ENCODE assay signal across 7 cellular contexts in the genomic region with DNA sequence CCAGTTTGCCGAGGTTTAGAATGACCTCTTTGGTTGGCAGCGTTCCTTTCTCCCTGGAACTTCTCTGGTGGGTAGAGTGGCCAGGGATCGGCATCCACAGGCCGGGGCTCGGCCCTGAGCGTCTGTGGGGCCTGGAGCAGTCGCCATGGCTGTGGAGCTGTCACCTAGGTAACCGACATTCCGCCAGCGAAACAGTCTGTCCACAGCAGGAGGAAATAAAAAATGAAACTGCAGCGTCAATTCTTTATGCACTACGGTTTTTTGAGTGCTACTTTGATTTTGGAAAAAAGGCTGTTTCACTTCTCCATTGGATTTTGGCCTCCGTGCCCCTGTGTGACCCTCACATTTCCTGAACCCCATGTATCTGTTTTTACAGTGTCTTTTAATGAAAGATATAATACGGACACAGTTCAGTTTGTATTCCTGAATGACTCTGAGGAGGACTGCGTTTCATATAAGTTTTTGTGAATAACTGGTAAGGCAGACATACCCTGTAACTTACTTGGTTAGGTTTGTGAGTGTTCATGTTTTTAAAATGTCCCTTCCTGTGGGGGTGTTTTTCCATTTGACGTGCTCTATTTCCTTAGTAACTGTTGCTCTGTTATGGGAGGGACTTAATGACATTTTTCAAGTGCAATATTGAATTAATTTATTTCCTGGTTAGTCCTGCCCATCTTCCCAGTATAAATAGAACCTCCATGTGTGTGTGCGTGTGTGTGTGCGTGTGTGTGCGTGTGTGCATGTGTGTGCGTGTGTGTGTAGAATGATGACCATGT.
DNase-seq lines count a peak whose midpoint lies in the region; ATAC-seq and TF ChIP-seq lines count a peak whose summit lies in the region.

No MANE protein-coding gene starts in this region.

- no peak for TF ChIP-seq CTCF in GM12865 (IDR thresholded peaks at IDR 0.05; ENCODE audit: insufficient read depth, low read depth, low read length, missing control alignments)
- TF ChIP-seq CTCF in nephron progenitor cell (IDR thresholded peaks at IDR 0.05): no peak

- peak overlapping the region; percentile 80 for H3K4me3 Mint-ChIP-seq in activated T-cell treated with anti-CD3 and anti-CD28 coated beads, Interleukin-2, amount 50 U/mL, for 24 hours
- no peak overlapping the region for H3K4me3 Mint-ChIP-seq in nephron progenitor cell

- peak overlapping the region; percentile 26 for H3K4me3 ChIP-seq in GM12865 (ENCODE audit: low read depth, low read length)

- H3K27ac Mint-ChIP-seq in activated T-cell treated with anti-CD3 and anti-CD28 coated beads, Interleukin-2, amount 50 U/mL, for 24 hours: peak overlapping the region; percentile 97
- peak overlapping the region; percentile 45 for H3K27ac Mint-ChIP-seq in nephron progenitor cell

- H3K4me1 Mint-ChIP-seq in activated T-cell treated with anti-CD3 and anti-CD28 coated beads, Interleukin-2, amount 50 U/mL, for 24 hours (ENCODE audit: low read depth): peaks cover 79% of the 10 kb centered on the region
- H3K4me1 Mint-ChIP-seq in nephron progenitor cell: peaks cover 46% of the 10 kb centered on the region

- peaks cover 3% of the 10 kb centered on the region for H3K9me3 Mint-ChIP-seq in activated T-cell treated with anti-CD3 and anti-CD28 coated beads, Interleukin-2, amount 50 U/mL, for 24 hours
- no peaks in the 10 kb centered on the region for H3K9me3 Mint-ChIP-seq in nephron progenitor cell

- peak; percentile 59 for ATAC-seq in HG03378 (IDR thresholded peaks at IDR 0.05; ENCODE audit: unreplicated experiment)

- H3K27me3 Mint-ChIP-seq in activated T-cell treated with anti-CD3 and anti-CD28 coated beads, Interleukin-2, amount 50 U/mL, for 24 hours: no peaks in the 10 kb centered on the region
- peaks cover 6% of the 10 kb centered on the region for H3K27me3 Mint-ChIP-seq in nephron progenitor cell (ENCODE audit: low read depth, poor library complexity)

- DNase-seq in GM12865 (ENCODE audit: low read depth): peak; percentile 22
- DNase-seq in activated T-cell treated with anti-CD3 and anti-CD28 coated beads, Interleukin-2, amount 50 U/mL, for 24 hours: peak; percentile 47
- peak; percentile 47 for DNase-seq in fibroblast of peridontal ligament (ENCODE audit: extremely low read depth)
- peak; percentile 30 for DNase-seq in nephron progenitor cell
- no peak for DNase-seq in COR-L47 (lab: John Stamatoyannopoulos, UW)
- DNase-seq in middle frontal gyrus (ENCODE audit: extremely low spot score, low spot score): no peak

- peaks cover 7% of the 10 kb centered on the region for H3K36me3 Mint-ChIP-seq in activated T-cell treated with anti-CD3 and anti-CD28 coated beads, Interleukin-2, amount 50 U/mL, for 24 hours (ENCODE audit: low read depth)
- H3K36me3 Mint-ChIP-seq in nephron progenitor cell (ENCODE audit: low read depth): no peaks in the 10 kb centered on the region

Comparison
In these comparisons a context has a peak if more than half of its experiments do, and no peak if none do; other contexts are left out.
1. DNase-seq: peak in GM12865 (single experiment), activated T-cell treated with anti-CD3 and anti-CD28 coated beads, Interleukin-2, amount 50 U/mL, for 24 hours (single experiment), fibroblast of peridontal ligament (single experiment) and nephron progenitor cell (single experiment); none in COR-L47 (single experiment) and middle frontal gyrus (single experiment).